In genomic region chr2:171673928-171674327, GRCh38 we compare ENCODE assay signal across 27 cellular contexts.
"Had no signal": no experiment of that assay in that cellular context is flagged by ENCODE, and none has a peak within 500 bp of the region (broad histone marks: within the 10 kb centered on the region; RNA-seq: fewer than 3 reads in every experiment).

No MANE protein-coding gene starts in this region.

- H3K9me3 ChIP-seq: esophagus squamous epithelium, left ventricle myocardium inferior, pancreas, psoas muscle, right atrium auricular region, SK-N-SH, testis had no signal

- H3K4me2 ChIP-seq: hepatocyte, SK-N-SH had no signal

- ATAC-seq: activated CD4-positive, CD25-positive, alpha-beta regulatory T cell treated with anti-CD3 and anti-CD28 coated beads, Interleukin-2, amount 50 U/mL, for 24 hours; activated CD8-positive, alpha-beta memory T cell treated with anti-CD3 and anti-CD28 coated beads, Interleukin-2, amount 10 ng/mL, durations not matched to agents 7 days and 5 days; activated CD8-positive, alpha-beta T cell treated with anti-CD3 and anti-CD28 coated beads for 36 hours; foreskin keratinocyte; natural killer cell treated with Interleukin-12 subunit alpha and Interleukin-12 subunit beta and Interleukin-15 and Interleukin-18, amount 100 ng/mL, for 72 hours; pancreas; psoas muscle; stimulated activated memory B cell treated with anti-CD40 and anti-IgM and Interleukin-4, amounts not matched to agents 10 μg/mL and 1 μg/mL and 100 μg/mL, for 72 hours had no signal

- H3K27ac Mint-ChIP-seq: activated CD4-positive, alpha-beta T cell treated with anti-CD3 and anti-CD28 coated beads, Interleukin-2, amount 10 ng/mL, durations not matched to agents 7 days and 5 days; activated CD8-positive, alpha-beta memory T cell treated with anti-CD3 and anti-CD28 coated beads, Interleukin-2, amount 10 ng/mL, durations not matched to agents 7 days and 5 days; activated CD8-positive, alpha-beta T cell treated with anti-CD3 and anti-CD28 coated beads for 36 hours; activated naive CD4-positive, alpha-beta T cell treated with anti-CD3 and anti-CD28 coated beads, Interleukin-2, amount 50 U/mL, for 24 hours; immature natural killer cell; natural killer cell treated with Interleukin-12 subunit alpha and Interleukin-12 subunit beta and Interleukin-15 and Interleukin-18, amount 100 ng/mL, for 72 hours; stimulated activated memory B cell treated with anti-CD40 and anti-IgM and Interleukin-4, amounts not matched to agents 10 μg/mL and 1 μg/mL and 100 μg/mL, for 72 hours had no signal

- H3K9ac ChIP-seq: SK-N-SH had no signal

- DNase-seq: activated CD4-positive, alpha-beta T cell treated with anti-CD3 and anti-CD28 coated beads, Interleukin-2, amount 10 ng/mL, durations not matched to agents 7 days and 5 days; activated CD8-positive, alpha-beta memory T cell treated with anti-CD3 and anti-CD28 coated beads, Interleukin-2, amount 10 ng/mL, durations not matched to agents 7 days and 5 days; activated CD8-positive, alpha-beta T cell treated with anti-CD3 and anti-CD28 coated beads for 36 hours; activated gamma-delta T cell treated with Interleukin-2 at 50 U/mL for 16 hours; activated T-cell treated with anti-CD3 and anti-CD28 coated beads for 4 hours; esophagus squamous epithelium; foreskin keratinocyte; immature natural killer cell; kidney glomerular epithelial cell; left ventricle myocardium inferior; midbrain; pancreas; psoas muscle; SK-N-SH; stimulated activated CD4-positive, alpha-beta T cell treated with anti-CD3 and anti-CD28 coated beads, Interleukin-2, amount 100 ng/mL, for 24 hours; T-helper 2 cell; testis had no signal

- H3K9me2 ChIP-seq: SK-N-SH had no signal

- H3K4me1 ChIP-seq: esophagus squamous epithelium, foreskin keratinocyte, left ventricle myocardium inferior, pancreas, psoas muscle, right atrium auricular region, testis had no signal

- H3K36me3 ChIP-seq: esophagus squamous epithelium, left ventricle myocardium inferior, pancreas, right atrium auricular region had no signal

- H3K4me3 Mint-ChIP-seq: activated CD4-positive, alpha-beta T cell treated with anti-CD3 and anti-CD28 coated beads, Interleukin-2, amount 10 ng/mL, durations not matched to agents 7 days and 5 days; activated CD8-positive, alpha-beta memory T cell treated with anti-CD3 and anti-CD28 coated beads, Interleukin-2, amount 10 ng/mL, durations not matched to agents 7 days and 5 days; activated CD8-positive, alpha-beta T cell treated with anti-CD3 and anti-CD28 coated beads for 36 hours; activated naive CD4-positive, alpha-beta T cell treated with anti-CD3 and anti-CD28 coated beads, Interleukin-2, amount 50 U/mL, for 24 hours; central memory CD8-positive, alpha-beta T cell; immature natural killer cell; natural killer cell treated with Interleukin-12 subunit alpha and Interleukin-12 subunit beta and Interleukin-15 and Interleukin-18, amount 100 ng/mL, for 72 hours; stimulated activated memory B cell treated with anti-CD40 and anti-IgM and Interleukin-4, amounts not matched to agents 10 μg/mL and 1 μg/mL and 100 μg/mL, for 72 hours had no signal

- H3K79me2 ChIP-seq: hepatocyte had no signal

- H3K27ac ChIP-seq: coronary artery, esophagus squamous epithelium, foreskin keratinocyte, hepatocyte, left ventricle myocardium inferior, pancreas, psoas muscle, right atrium auricular region, skin epidermis, testis, VCaP had no signal

- H2AFZ ChIP-seq: hepatocyte had no signal

- H3K36me3 Mint-ChIP-seq: activated CD8-positive, alpha-beta memory T cell treated with anti-CD3 and anti-CD28 coated beads, Interleukin-2, amount 10 ng/mL, durations not matched to agents 7 days and 5 days; activated naive CD4-positive, alpha-beta T cell treated with anti-CD3 and anti-CD28 coated beads, Interleukin-2, amount 50 U/mL, for 24 hours; immature natural killer cell; natural killer cell treated with Interleukin-12 subunit alpha and Interleukin-12 subunit beta and Interleukin-15 and Interleukin-18, amount 100 ng/mL, for 72 hours; stimulated activated memory B cell treated with anti-CD40 and anti-IgM and Interleukin-4, amounts not matched to agents 10 μg/mL and 1 μg/mL and 100 μg/mL, for 72 hours had no signal

- H3K4me1 Mint-ChIP-seq: activated CD4-positive, alpha-beta T cell treated with anti-CD3 and anti-CD28 coated beads, Interleukin-2, amount 10 ng/mL, durations not matched to agents 7 days and 5 days; activated CD8-positive, alpha-beta memory T cell treated with anti-CD3 and anti-CD28 coated beads, Interleukin-2, amount 10 ng/mL, durations not matched to agents 7 days and 5 days; activated naive CD4-positive, alpha-beta T cell treated with anti-CD3 and anti-CD28 coated beads, Interleukin-2, amount 50 U/mL, for 24 hours; central memory CD8-positive, alpha-beta T cell; immature natural killer cell; stimulated activated memory B cell treated with anti-CD40 and anti-IgM and Interleukin-4, amounts not matched to agents 10 μg/mL and 1 μg/mL and 100 μg/mL, for 72 hours had no signal

- H3K27me3 ChIP-seq: esophagus squamous epithelium, hepatocyte, pancreas, right atrium auricular region, testis had no signal

- H3K9me3 Mint-ChIP-seq: activated CD4-positive, alpha-beta T cell treated with anti-CD3 and anti-CD28 coated beads, Interleukin-2, amount 10 ng/mL, durations not matched to agents 7 days and 5 days; activated CD8-positive, alpha-beta T cell treated with anti-CD3 and anti-CD28 coated beads for 36 hours; activated naive CD4-positive, alpha-beta T cell treated with anti-CD3 and anti-CD28 coated beads, Interleukin-2, amount 50 U/mL, for 24 hours; central memory CD8-positive, alpha-beta T cell; immature natural killer cell; natural killer cell treated with Interleukin-12 subunit alpha and Interleukin-12 subunit beta and Interleukin-15 and Interleukin-18, amount 100 ng/mL, for 72 hours; stimulated activated memory B cell treated with anti-CD40 and anti-IgM and Interleukin-4, amounts not matched to agents 10 μg/mL and 1 μg/mL and 100 μg/mL, for 72 hours had no signal

- H3K4me3 ChIP-seq: coronary artery, esophagus squamous epithelium, hepatocyte, left ventricle myocardium inferior, pancreas, psoas muscle, right atrium auricular region, skin epidermis, testis had no signal
